In the genomic region with DNA sequence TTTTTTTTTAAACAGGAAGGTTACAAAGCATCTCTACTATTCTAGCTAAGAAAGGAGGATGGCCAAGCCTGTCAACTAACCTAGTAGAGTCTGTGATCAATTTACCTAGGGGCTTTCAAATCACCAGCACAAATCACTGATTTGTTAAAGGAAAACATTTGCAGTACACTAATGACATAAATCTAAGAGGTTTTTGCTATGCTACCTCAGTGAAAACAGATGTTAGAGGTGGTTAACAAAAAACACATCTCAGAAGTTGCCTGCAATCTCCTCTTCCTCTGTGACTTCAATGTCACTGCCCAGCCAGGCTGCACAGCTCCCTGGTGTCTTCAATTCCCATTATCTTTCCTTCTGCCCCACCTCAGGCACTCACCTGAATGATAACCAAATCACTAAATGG, we compare ENCODE assay signal across 24 cellular contexts.
"Had no signal": no experiment of that assay in that cellular context is flagged by ENCODE, and none has a peak within 500 bp of the region (broad histone marks: within the 10 kb centered on the region; RNA-seq: fewer than 3 reads in every experiment).

No MANE protein-coding gene starts in this region.

- H3K4me1 Mint-ChIP-seq: activated naive CD4-positive, alpha-beta T cell treated with anti-CD3 and anti-CD28 coated beads, Interleukin-2, amount 50 U/mL, for 24 hours; central memory CD8-positive, alpha-beta T cell; T-cell had no signal

- DNase-seq: activated CD4-positive, alpha-beta T cell treated with anti-CD3 and anti-CD28 coated beads for 4 hours; activated CD8-positive, alpha-beta memory T cell treated with anti-CD3 and anti-CD28 coated beads, Interleukin-2, amount 50 U/mL, for 48 hours; activated CD8-positive, alpha-beta T cell treated with anti-CD3 and anti-CD28 coated beads for 36 hours; activated naive CD4-positive, alpha-beta T cell; activated T-cell treated with anti-CD3 and anti-CD28 coated beads, Interleukin-2, amount 50 U/mL, for 1 hour; amniotic stem cell; NCI-H1092; NCI-H1417; NCI-H1930; NCI-H2171 treated with DMSO at 0.1 percent for 48 hours; NCI-H510A; NCI-H69; SHP77; T-cell; T-helper 2 cell; T1000; WERI-Rb-1 had no signal

- H3K4me1 ChIP-seq: ascending aorta had no signal

- ATAC-seq: activated CD4-positive, CD25-positive, alpha-beta regulatory T cell treated with anti-CD3 and anti-CD28 coated beads, Interleukin-2, amount 50 U/mL, for 24 hours; activated CD8-positive, alpha-beta T cell treated with anti-CD3 and anti-CD28 coated beads for 36 hours; T-cell had no signal

- H3K27ac Mint-ChIP-seq: activated CD8-positive, alpha-beta T cell treated with anti-CD3 and anti-CD28 coated beads for 36 hours; activated naive CD4-positive, alpha-beta T cell treated with anti-CD3 and anti-CD28 coated beads, Interleukin-2, amount 50 U/mL, for 24 hours; T-cell had no signal

- H3K27me3 ChIP-seq: ascending aorta had no signal

- FAIRE-seq: RCC 7860, TTC549 had no signal

- H3K4me3 ChIP-seq: ascending aorta had no signal

- H3K4me3 Mint-ChIP-seq: activated CD8-positive, alpha-beta T cell treated with anti-CD3 and anti-CD28 coated beads for 36 hours; activated naive CD4-positive, alpha-beta T cell treated with anti-CD3 and anti-CD28 coated beads, Interleukin-2, amount 50 U/mL, for 24 hours; brain; central memory CD8-positive, alpha-beta T cell; T-cell had no signal

- H3K27me3 Mint-ChIP-seq: activated CD8-positive, alpha-beta T cell treated with anti-CD3 and anti-CD28 coated beads for 36 hours; activated naive CD4-positive, alpha-beta T cell treated with anti-CD3 and anti-CD28 coated beads, Interleukin-2, amount 50 U/mL, for 24 hours; brain; central memory CD8-positive, alpha-beta T cell; T-cell had no signal

- H3K27ac ChIP-seq: ascending aorta, WERI-Rb-1 had no signal

- H3K36me3 ChIP-seq: ascending aorta had no signal

- H3K9me3 ChIP-seq: ascending aorta had no signal

- H3K9me3 Mint-ChIP-seq: activated CD8-positive, alpha-beta T cell treated with anti-CD3 and anti-CD28 coated beads for 36 hours; activated naive CD4-positive, alpha-beta T cell treated with anti-CD3 and anti-CD28 coated beads, Interleukin-2, amount 50 U/mL, for 24 hours; brain; central memory CD8-positive, alpha-beta T cell; T-cell had no signal
